In genomic region chr15:69908518-69909420, GRCh38 we compare ENCODE assay signal across 25 cellular contexts.
DNase-seq lines count a peak whose midpoint lies in the region; ATAC-seq lines count a peak whose summit lies in the region.
"Had no signal": no experiment of that assay in that cellular context is flagged by ENCODE, and none has a peak within 500 bp of the region (broad histone marks: within the 10 kb centered on the region; RNA-seq: fewer than 3 reads in every experiment).

No MANE protein-coding gene starts in this region.

- H3K9ac ChIP-seq in mesendoderm (ENCODE audit: low read length): no peak overlapping the region

- H3K4me1 ChIP-seq in mesendoderm (ENCODE audit: control insufficient read depth, low read depth, low read length): peaks cover 3% of the 10 kb centered on the region

- ATAC-seq in GM21723 (IDR thresholded peaks at IDR 0.05; ENCODE audit: unreplicated experiment): no peak
- no peak for ATAC-seq in GM21529 (IDR thresholded peaks at IDR 0.05; ENCODE audit: unreplicated experiment)
- ATAC-seq: activated CD4-positive, alpha-beta T cell treated with anti-CD3 and anti-CD28 coated beads for 36 hours; HepG2; left lobe of liver; Right ventricle myocardium inferior; stimulated activated naive B cell treated with anti-CD40 and anti-IgM and Interleukin-4, amounts not matched to agents 10 μg/mL and 1 μg/mL and 100 μg/mL, for 72 hours had no signal

- H3K27ac ChIP-seq in mesendoderm (ENCODE audit: low read depth, low read length): no peak overlapping the region
- H3K27ac ChIP-seq: ovary, PC-9 had no signal

- H2AK5ac ChIP-seq in mesendoderm (ENCODE audit: low read length): no peak overlapping the region

- no peak overlapping the region for H3K23ac ChIP-seq in mesendoderm (ENCODE audit: low read length)

- no peak overlapping the region for H2BK120ac ChIP-seq in mesendoderm (ENCODE audit: low read depth, low read length)

- no peak overlapping the region for H4K8ac ChIP-seq in mesendoderm (ENCODE audit: low read depth, low read length)

- no peak overlapping the region for H2BK5ac ChIP-seq in mesendoderm (ENCODE audit: low read length)

- no peak overlapping the region for H3K4ac ChIP-seq in mesendoderm (ENCODE audit: low read depth, low read length)

- H3K56ac ChIP-seq in mesendoderm (ENCODE audit: low read length): no peak overlapping the region

- no peak overlapping the region for H3K18ac ChIP-seq in mesendoderm (ENCODE audit: low read length)

- H3K4me3 ChIP-seq in H7 (ENCODE audit: insufficient read depth, low read depth, low read length) (no peak overlapping the region), mesendoderm (ENCODE audit: low read length) (no peak overlapping the region)
- H3K4me3 ChIP-seq: HAP-1, ovary, PC-9 had no signal

- no peaks in the 10 kb centered on the region; the same call in 1 of the 2 replicates for H3K27me3 ChIP-seq in H7 (ENCODE audit: control insufficient read depth, insufficient read depth, low read length)
- no peaks in the 10 kb centered on the region for H3K27me3 ChIP-seq in mesendoderm (ENCODE audit: insufficient read depth, low read length, poor library complexity)
- H3K27me3 ChIP-seq: ovary had no signal

- H4K5ac ChIP-seq in mesendoderm (ENCODE audit: low read length): no peak overlapping the region

- peak; percentile 63 for DNase-seq in H7
- DNase-seq in NCI-H2029 (lab: John Stamatoyannopoulos, UW): peak; percentile 71
- peak; percentile 47 for DNase-seq in SK-N-DZ (ENCODE audit: low spot score)
- DNase-seq in mesendoderm: peak; percentile 31
- DNase-seq in T1000 (lab: John Stamatoyannopoulos, UW): no peak
- DNase-seq in Ammon's horn (ENCODE audit: low spot score): no peak
- DNase-seq: activated CD4-positive, alpha-beta T cell treated with anti-CD3 and anti-CD28 coated beads for 36 hours; activated CD8-positive, alpha-beta memory T cell treated with anti-CD3 and anti-CD28 coated beads for 24 hours; activated T-cell treated with anti-CD3 and anti-CD28 coated beads for 4 hours; hypothalamus; MV-4-11; NCI-H146; NCI-H524 treated with DMSO at 0.1 percent for 48 hours; nephron progenitor cell; NK-92 treated with Interleukin-12 subunit alpha and Interleukin-12 subunit beta, amount 100 ng/mL, for 24 hours; ovary; PC-9; stimulated activated naive B cell treated with anti-CD40 and anti-IgM and Interleukin-4, amounts not matched to agents 10 μg/mL and 1 μg/mL and 100 μg/mL, for 72 hours; substantia nigra had no signal

- WGBS in mesendoderm (ENCODE audit: extremely low coverage, insufficient coverage, low lambda C conversion rate): no CpG with 5 or more reads among the region's 16 CpGs

- H2BK15ac ChIP-seq in mesendoderm (replicated peaks; ENCODE audit: low read depth): no peak overlapping the region

- no peak overlapping the region for H3K4me2 ChIP-seq in mesendoderm (ENCODE audit: low read length)
- H3K4me2 ChIP-seq: PC-9 had no signal

- H3K36me3 ChIP-seq in H7 (replicated peaks; ENCODE audit: control insufficient read depth, insufficient read depth, low read length) (no peaks in the 10 kb centered on the region), mesendoderm (ENCODE audit: control insufficient read depth, insufficient read depth, low read length) (no peaks in the 10 kb centered on the region)
- H3K36me3 ChIP-seq: HAP-1, ovary had no signal

- no peaks in the 10 kb centered on the region for H3K79me2 ChIP-seq in mesendoderm (ENCODE audit: control insufficient read depth, insufficient read depth, low read length)

- no peaks in the 10 kb centered on the region for H3K79me1 ChIP-seq in mesendoderm (ENCODE audit: low read length)

Comparison
In these comparisons a context has a peak if more than half of its experiments do, and no peak if none do; other contexts are left out.
1. DNase-seq: peak in H7 (single experiment), NCI-H2029 (single experiment), SK-N-DZ (single experiment) and mesendoderm (single experiment); none in T1000 (single experiment) and Ammon's horn (single experiment).